2 cellular contexts compared by ENCODE assay signal in genomic region chr6:21922086-21922485, GRCh38.
TF ChIP-seq lines count a peak whose summit lies in the region.

No MANE protein-coding gene starts in this region.

TF ChIP-seq in SK-N-SH treated with all-trans-retinoic acid at 6 μM for 48 hours, 23 proteins besides CTCF, POLR2A, EP300 and RAD21 (continued from another document):
- TF ChIP-seq, protein P1, sequence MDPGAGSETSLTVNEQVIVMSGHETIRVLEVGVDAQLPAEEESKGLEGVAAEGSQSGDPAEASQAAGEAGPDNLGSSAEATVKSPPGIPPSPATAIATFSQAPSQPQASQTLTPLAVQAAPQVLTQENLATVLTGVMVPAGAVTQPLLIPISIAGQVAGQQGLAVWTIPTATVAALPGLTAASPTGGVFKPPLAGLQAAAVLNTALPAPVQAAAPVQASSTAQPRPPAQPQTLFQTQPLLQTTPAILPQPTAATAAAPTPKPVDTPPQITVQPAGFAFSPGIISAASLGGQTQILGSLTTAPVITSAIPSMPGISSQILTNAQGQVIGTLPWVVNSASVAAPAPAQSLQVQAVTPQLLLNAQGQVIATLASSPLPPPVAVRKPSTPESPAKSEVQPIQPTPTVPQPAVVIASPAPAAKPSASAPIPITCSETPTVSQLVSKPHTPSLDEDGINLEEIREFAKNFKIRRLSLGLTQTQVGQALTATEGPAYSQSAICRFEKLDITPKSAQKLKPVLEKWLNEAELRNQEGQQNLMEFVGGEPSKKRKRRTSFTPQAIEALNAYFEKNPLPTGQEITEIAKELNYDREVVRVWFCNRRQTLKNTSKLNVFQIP (CRISPR knock-in tag; IDR thresholded peaks at IDR 0.05; ENCODE audit: borderline replicate concordance, low read depth): no peak
- no peak for TF ChIP-seq TCF4 (CRISPR knock-in tag; IDR thresholded peaks at IDR 0.05; ENCODE audit: borderline replicate concordance)
- no peak for TF ChIP-seq BACH2 (CRISPR knock-in tag; IDR thresholded peaks at IDR 0.05; ENCODE audit: borderline replicate concordance)
- no peak for TF ChIP-seq OSR1 (CRISPR knock-in tag; IDR thresholded peaks at IDR 0.05)
- no peak for TF ChIP-seq ISL1 (CRISPR knock-in tag; IDR thresholded peaks at IDR 0.05)
- TF ChIP-seq TOX (CRISPR knock-in tag; IDR thresholded peaks at IDR 0.05; ENCODE audit: borderline replicate concordance): no peak
- TF ChIP-seq ZNF565 (CRISPR knock-in tag; conservative IDR thresholded peaks at IDR 0.05; ENCODE audit: low read depth): no peak

TF ChIP-seq in SK-N-SH, 30 proteins besides CTCF, POLR2A, EP300 and RAD21 (continued from another document):
- TF ChIP-seq, protein P2, sequence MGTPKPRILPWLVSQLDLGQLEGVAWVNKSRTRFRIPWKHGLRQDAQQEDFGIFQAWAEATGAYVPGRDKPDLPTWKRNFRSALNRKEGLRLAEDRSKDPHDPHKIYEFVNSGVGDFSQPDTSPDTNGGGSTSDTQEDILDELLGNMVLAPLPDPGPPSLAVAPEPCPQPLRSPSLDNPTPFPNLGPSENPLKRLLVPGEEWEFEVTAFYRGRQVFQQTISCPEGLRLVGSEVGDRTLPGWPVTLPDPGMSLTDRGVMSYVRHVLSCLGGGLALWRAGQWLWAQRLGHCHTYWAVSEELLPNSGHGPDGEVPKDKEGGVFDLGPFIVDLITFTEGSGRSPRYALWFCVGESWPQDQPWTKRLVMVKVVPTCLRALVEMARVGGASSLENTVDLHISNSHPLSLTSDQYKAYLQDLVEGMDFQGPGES (IDR thresholded peaks at IDR 0.05; ENCODE audit: low read depth, low read length): no peak
- TF ChIP-seq EZH2phosphoT487 (IDR thresholded peaks at IDR 0.05; ENCODE audit: borderline replicate concordance, low read depth) (no peak), MXI1 (IDR thresholded peaks at IDR 0.05; ENCODE audit: low read depth, low read length) (no peak), RXRA (IDR thresholded peaks at IDR 0.05; ENCODE audit: borderline replicate concordance, low read depth) (no peak), JUND (IDR thresholded peaks at IDR 0.05) (no peak), SMC3 (IDR thresholded peaks at IDR 0.05; ENCODE audit: low read depth, low read length) (no peak), TCF12 (IDR thresholded peaks at IDR 0.05) (no peak), MAX (IDR thresholded peaks at IDR 0.05; ENCODE audit: low read depth) (no peak), ELF1 (IDR thresholded peaks at IDR 0.05) (no peak), TAF1 (IDR thresholded peaks at IDR 0.05; ENCODE audit: borderline replicate concordance, low read depth, low read length) (no peak)
